Comparison of ENCODE assay signal across 3 cellular contexts in genomic region chr3:128870327-128870726, GRCh38.
A peak's percentile ranks its signal among the peaks of the same experiment; 100 is the strongest.
TF ChIP-seq lines count a peak whose summit lies in the region.

No MANE protein-coding gene starts in this region.

TF ChIP-seq in SK-N-SH, 30 proteins besides CTCF, POLR2A, EP300 and RAD21:
- TF ChIP-seq PBX3 (IDR thresholded peaks at IDR 0.05) (no peak), NFIC (IDR thresholded peaks at IDR 0.05; ENCODE audit: borderline replicate concordance) (no peak), TAF1 (IDR thresholded peaks at IDR 0.05; ENCODE audit: borderline replicate concordance, low read depth, low read length) (no peak), MXI1 (IDR thresholded peaks at IDR 0.05; ENCODE audit: low read depth, low read length) (no peak), USF1 (IDR thresholded peaks at IDR 0.05; ENCODE audit: borderline replicate concordance, low read depth) (peak; percentile 44; the same call in 1 of the 2 replicates), RFX5 (IDR thresholded peaks at IDR 0.05; ENCODE audit: low read length) (no peak; the same call in 1 of the 2 replicates), JUND (IDR thresholded peaks at IDR 0.05) (no peak)

TF ChIP-seq in SK-N-SH treated with all-trans-retinoic acid at 6 μM for 48 hours, 23 proteins besides CTCF, POLR2A, EP300 and RAD21:
- no peak for TF ChIP-seq CSRNP3 (CRISPR knock-in tag; IDR thresholded peaks at IDR 0.05)
- no peak for TF ChIP-seq TSHZ2 (CRISPR knock-in tag; IDR thresholded peaks at IDR 0.05)
- no peak for TF ChIP-seq SNAI2 (CRISPR knock-in tag; IDR thresholded peaks at IDR 0.05)
- TF ChIP-seq ESRRG (CRISPR knock-in tag; IDR thresholded peaks at IDR 0.05), result no peak
- no peak for TF ChIP-seq ZNF8 (CRISPR knock-in tag; IDR thresholded peaks at IDR 0.05)
- TF ChIP-seq TCF4 (CRISPR knock-in tag; IDR thresholded peaks at IDR 0.05; ENCODE audit: borderline replicate concordance), result no peak
- TF ChIP-seq CSDC2 (CRISPR knock-in tag; IDR thresholded peaks at IDR 0.05), result no peak
- TF ChIP-seq PATZ1 (CRISPR knock-in tag; IDR thresholded peaks at IDR 0.05; ENCODE audit: borderline replicate concordance), result no peak
- no peak for TF ChIP-seq CREB5 (CRISPR knock-in tag; IDR thresholded peaks at IDR 0.05; ENCODE audit: low read depth)
- no peak for TF ChIP-seq ZFP3 (CRISPR knock-in tag; IDR thresholded peaks at IDR 0.05)
- no peak for TF ChIP-seq ZNF70 (CRISPR knock-in tag; IDR thresholded peaks at IDR 0.05)
- no peak for TF ChIP-seq PPARA (CRISPR knock-in tag; IDR thresholded peaks at IDR 0.05; ENCODE audit: borderline replicate concordance)

TF ChIP-seq in GM12878, 131 proteins besides CTCF, POLR2A, EP300 and RAD21 (continued from another document):
- TF ChIP-seq POLR2AphosphoS2 (IDR thresholded peaks at IDR 0.05; ENCODE audit: low read depth, low read length) (no peak), MYC (IDR thresholded peaks at IDR 0.05; ENCODE audit: insufficient read depth, insufficient read length, insufficient replicate concordance, low read length, severe bottlenecking) (no peak), FOS (IDR thresholded peaks at IDR 0.05; ENCODE audit: borderline replicate concordance, extremely low read depth, insufficient read length) (no peak), E2F8 (IDR thresholded peaks at IDR 0.05; ENCODE audit: low read depth, partially characterized antibody) (no peak), USF1 (IDR thresholded peaks at IDR 0.05; ENCODE audit: borderline replicate concordance, extremely low read length, insufficient read depth, low read depth, low read length) (peak; percentile 62), ZNF592 (IDR thresholded peaks at IDR 0.05) (no peak), RFX5 (IDR thresholded peaks at IDR 0.05; ENCODE audit: low read depth, low read length) (0 out of 2 replicates have a peak, but pooled peaks have one; percentile 16), ZNF217 (IDR thresholded peaks at IDR 0.05) (no peak), CUX1 (IDR thresholded peaks at IDR 0.05; ENCODE audit: insufficient replicate concordance, low read depth, low read length) (no peak), RAD51 (IDR thresholded peaks at IDR 0.05) (no peak), CHD1 (IDR thresholded peaks at IDR 0.05; ENCODE audit: low read depth, low read length) (no peak), ATF2 (IDR thresholded peaks at IDR 0.05; ENCODE audit: low read length) (no peak), ASH2L (IDR thresholded peaks at IDR 0.05; ENCODE audit: borderline replicate concordance, low read depth) (no peak), ZBED1 (IDR thresholded peaks at IDR 0.05; ENCODE audit: borderline replicate concordance) (no peak), ESRRA (IDR thresholded peaks at IDR 0.05; ENCODE audit: low read length) (no peak)
